Comparison of ENCODE assay signal across 9 cellular contexts in the genomic region with DNA sequence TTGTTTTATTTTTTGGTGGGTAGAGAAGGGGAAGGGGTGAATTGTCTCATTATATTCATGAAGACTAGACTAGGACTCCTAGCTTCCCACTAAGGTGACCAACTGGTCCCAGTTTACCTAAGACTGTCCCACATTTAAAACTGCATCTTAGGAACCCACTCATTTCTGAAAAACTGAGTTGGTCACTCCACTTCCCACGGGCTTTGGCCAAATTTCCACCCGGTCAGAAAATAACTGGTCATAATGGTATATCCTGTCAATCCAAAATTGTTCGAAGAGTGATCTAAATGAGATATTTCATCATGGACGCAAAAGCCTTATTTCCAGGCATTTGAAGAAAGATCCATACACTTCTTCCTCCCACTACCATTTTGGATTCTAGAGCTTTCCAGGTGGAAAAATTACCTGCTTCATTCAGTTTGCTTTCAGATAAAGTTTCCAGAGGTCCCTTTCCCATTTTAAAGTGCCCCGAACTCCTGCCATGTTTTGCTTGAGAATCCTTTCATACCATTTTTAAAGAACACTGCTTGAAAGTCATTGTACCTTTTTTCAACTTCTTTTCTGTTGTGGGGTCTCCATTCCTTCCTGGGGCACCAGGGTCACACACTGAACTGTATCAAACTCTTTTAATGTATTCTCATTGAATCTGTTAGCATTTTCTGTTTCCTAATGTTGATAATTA. TPM values are rescaled to one million over a fixed set of nuclear protein-coding genes. Genes with fewer than 3 reads are reported as not detected.
DNase-seq lines count a peak whose midpoint lies in the region; ATAC-seq, FAIRE-seq and TF ChIP-seq lines count a peak whose summit lies in the region.
"Had no signal": no experiment of that assay in that cellular context is flagged by ENCODE, and none has a peak within 500 bp of the region (broad histone marks: within the 10 kb centered on the region; RNA-seq: fewer than 3 reads in every experiment).

No MANE protein-coding gene starts in this region.

- H3K4me2 ChIP-seq in A549 = peak overlapping the region; percentile 72

- ATAC-seq in A549 (no peak), foreskin keratinocyte (no peak), pancreas (no peak)
- no peak for ATAC-seq in stimulated activated effector memory CD8-positive, alpha-beta T cell treated with anti-CD3 and anti-CD28 coated beads, Interleukin-12 subunit alpha, Interleukin-12 subunit beta, amount 100 ng/mL, for 72 hours
- no peak for ATAC-seq in stimulated activated naive CD8-positive, alpha-beta T cell treated with anti-CD3 and anti-CD28 coated beads, Interleukin-15, amount 100 ng/mL, for 72 hours

- H3K36me3 Mint-ChIP-seq in stimulated activated effector memory CD8-positive, alpha-beta T cell treated with anti-CD3 and anti-CD28 coated beads, Interleukin-12 subunit alpha, Interleukin-12 subunit beta, amount 100 ng/mL, for 72 hours = no peaks in the 10 kb centered on the region

- peak overlapping the region; percentile 91 to 94 for H3K27ac ChIP-seq in A549
- peak overlapping the region; percentile 69 for H3K27ac ChIP-seq in foreskin keratinocyte
- peak overlapping the region in 3 of 4 donors; percentile 50 to 92 (median 84) for H3K27ac ChIP-seq in pancreas

- WGBS in A549 (ENCODE audit: missing lambda C conversion rate) = 95% methylated on average over 5 of the region's 5 CpGs
- WGBS in pancreas, 2 donors = 85 to 87% methylated on average over 5 of the region's 5 CpGs

- H3K27ac Mint-ChIP-seq in stimulated activated effector memory CD8-positive, alpha-beta T cell treated with anti-CD3 and anti-CD28 coated beads, Interleukin-12 subunit alpha, Interleukin-12 subunit beta, amount 100 ng/mL, for 72 hours = no peak overlapping the region
- H3K27ac Mint-ChIP-seq in stimulated activated naive CD8-positive, alpha-beta T cell treated with anti-CD3 and anti-CD28 coated beads, Interleukin-15, amount 100 ng/mL, for 72 hours = no peak overlapping the region

- H3K27me3 ChIP-seq in NT2/D1 (ENCODE audit: insufficient read depth, insufficient read length) (peaks cover 83% of the 10 kb centered on the region), foreskin keratinocyte (no peaks in the 10 kb centered on the region), pancreas (peaks cover 0 to 4% (median 0%) of the 10 kb centered on the region in 4 donors)
- H3K27me3 ChIP-seq: BE2C had no signal

- H3K27me3 Mint-ChIP-seq in stimulated activated naive CD8-positive, alpha-beta T cell treated with anti-CD3 and anti-CD28 coated beads, Interleukin-15, amount 100 ng/mL, for 72 hours = peaks cover 85% of the 10 kb centered on the region

- no peaks in the 10 kb centered on the region for H3K36me3 ChIP-seq in NT2/D1 (ENCODE audit: insufficient read depth, insufficient read length, low read length)
- H3K36me3 ChIP-seq in pancreas = no peaks in the 10 kb centered on the region
- H3K36me3 ChIP-seq: BE2C had no signal

- no peak for FAIRE-seq in A549 (lab: Jason Lieb, UNC)
- FAIRE-seq in pancreas (lab: Jason Lieb, UNC) = no peak

- TF ChIP-seq EP300 in A549 (IDR thresholded peaks at IDR 0.05) = no peak

- POLR2A ChIA-PET in A549 (lab: Yijun Ruan, JAX) = interaction anchor here (1.0 to 5.3 kb wide), 3 partner anchors 13 to 26 kb away, joined by 5 to 63 read pairs (median 6); no protein-coding TSS in a partner anchor

- peak overlapping the region; percentile 14; the same call in 2 of the 3 replicates for H3K4me3 ChIP-seq in A549
- H3K4me3 ChIP-seq in NT2/D1 (ENCODE audit: insufficient read length, low read depth) = no peak overlapping the region
- no peak overlapping the region for H3K4me3 ChIP-seq in pancreas

- no peaks in the 10 kb centered on the region for H3K4me1 Mint-ChIP-seq in stimulated activated effector memory CD8-positive, alpha-beta T cell treated with anti-CD3 and anti-CD28 coated beads, Interleukin-12 subunit alpha, Interleukin-12 subunit beta, amount 100 ng/mL, for 72 hours
- peaks cover 14% of the 10 kb centered on the region for H3K4me1 Mint-ChIP-seq in stimulated activated naive CD8-positive, alpha-beta T cell treated with anti-CD3 and anti-CD28 coated beads, Interleukin-15, amount 100 ng/mL, for 72 hours

- H3K9me3 Mint-ChIP-seq in stimulated activated effector memory CD8-positive, alpha-beta T cell treated with anti-CD3 and anti-CD28 coated beads, Interleukin-12 subunit alpha, Interleukin-12 subunit beta, amount 100 ng/mL, for 72 hours = no peaks in the 10 kb centered on the region
- H3K9me3 Mint-ChIP-seq in stimulated activated naive CD8-positive, alpha-beta T cell treated with anti-CD3 and anti-CD28 coated beads, Interleukin-15, amount 100 ng/mL, for 72 hours = no peaks in the 10 kb centered on the region

- peak overlapping the region; percentile 57 for H3K9ac ChIP-seq in NT2/D1 (ENCODE audit: insufficient read length, low read depth)

- no peak for TF ChIP-seq POLR2A in A549 (IDR thresholded peaks at IDR 0.05; ENCODE audit: low read length)

- CTCF ChIA-PET in A549 (lab: Yijun Ruan, JAX) = interaction anchor here (1.2 to 1.7 kb wide), 3 partner anchors 31 to 131 kb away, joined by 3 to 4 read pairs (median 3); no protein-coding TSS in a partner anchor

- no peak for TF ChIP-seq CTCF in A549 (IDR thresholded peaks at IDR 0.05)
- no peak for TF ChIP-seq CTCF in foreskin keratinocyte (conservative IDR thresholded peaks at IDR 0.05)
- TF ChIP-seq CTCF in pancreas (IDR thresholded peaks at IDR 0.05) = no peak

- no peak for TF ChIP-seq RAD21 in A549 (conservative IDR thresholded peaks at IDR 0.05 in 1 of 2, IDR thresholded peaks at IDR 0.05 in 1 of 2)

- DNase-seq in A549 (ENCODE audit: low read depth in 1 of 2, low spot score in 1 of 2) = no peak
- DNase-seq in NT2/D1 (ENCODE audit: low read depth, low spot score) = no peak
- no peak for DNase-seq in foreskin keratinocyte
- no peak for DNase-seq in pancreas
- DNase-seq in stimulated activated effector memory CD8-positive, alpha-beta T cell treated with anti-CD3 and anti-CD28 coated beads, Interleukin-12 subunit alpha, Interleukin-12 subunit beta, amount 100 ng/mL, for 72 hours (ENCODE audit: low spot score in 2 of 2) = no peak
- no peak for DNase-seq in dermis blood vessel endothelial cell
- no peak for DNase-seq in activated CD4-positive, CD25-positive, alpha-beta regulatory T cell treated with anti-CD3 and anti-CD28 coated beads, Interleukin-2, amount 50 U/mL, for 72 hours
- DNase-seq in stimulated activated naive CD8-positive, alpha-beta T cell treated with anti-CD3 and anti-CD28 coated beads, Interleukin-15, amount 100 ng/mL, for 72 hours = no peak

- H3K4me3 Mint-ChIP-seq in stimulated activated effector memory CD8-positive, alpha-beta T cell treated with anti-CD3 and anti-CD28 coated beads, Interleukin-12 subunit alpha, Interleukin-12 subunit beta, amount 100 ng/mL, for 72 hours = no peak overlapping the region
- H3K4me3 Mint-ChIP-seq in stimulated activated naive CD8-positive, alpha-beta T cell treated with anti-CD3 and anti-CD28 coated beads, Interleukin-15, amount 100 ng/mL, for 72 hours = no peak overlapping the region

- H3K9me3 ChIP-seq in A549 (no peaks in the 10 kb centered on the region), NT2/D1 (ENCODE audit: insufficient read depth, low read length) (no peaks in the 10 kb centered on the region), pancreas (no peaks in the 10 kb centered on the region)
- H3K9me3 ChIP-seq: BE2C had no signal

- peaks cover 49% of the 10 kb centered on the region for H3K4me1 ChIP-seq in A549
- H3K4me1 ChIP-seq in NT2/D1 (ENCODE audit: insufficient read depth, insufficient read length) = peaks cover 21% of the 10 kb centered on the region
- peaks cover 18% of the 10 kb centered on the region for H3K4me1 ChIP-seq in foreskin keratinocyte
- peaks cover 0 to 45% (median 6%) of the 10 kb centered on the region in 3 donors for H3K4me1 ChIP-seq in pancreas

- intact Hi-C loops in pancreas (cut with DNase I) = loop anchor here in 2 of 3 donors (10.0 kb wide), 3 partner anchors 95 to 125 kb away; no protein-coding TSS in a partner anchor

TF ChIP-seq in A549, 52 proteins besides CTCF, POLR2A, EP300 and RAD21:
- TF ChIP-seq, protein P1, sequence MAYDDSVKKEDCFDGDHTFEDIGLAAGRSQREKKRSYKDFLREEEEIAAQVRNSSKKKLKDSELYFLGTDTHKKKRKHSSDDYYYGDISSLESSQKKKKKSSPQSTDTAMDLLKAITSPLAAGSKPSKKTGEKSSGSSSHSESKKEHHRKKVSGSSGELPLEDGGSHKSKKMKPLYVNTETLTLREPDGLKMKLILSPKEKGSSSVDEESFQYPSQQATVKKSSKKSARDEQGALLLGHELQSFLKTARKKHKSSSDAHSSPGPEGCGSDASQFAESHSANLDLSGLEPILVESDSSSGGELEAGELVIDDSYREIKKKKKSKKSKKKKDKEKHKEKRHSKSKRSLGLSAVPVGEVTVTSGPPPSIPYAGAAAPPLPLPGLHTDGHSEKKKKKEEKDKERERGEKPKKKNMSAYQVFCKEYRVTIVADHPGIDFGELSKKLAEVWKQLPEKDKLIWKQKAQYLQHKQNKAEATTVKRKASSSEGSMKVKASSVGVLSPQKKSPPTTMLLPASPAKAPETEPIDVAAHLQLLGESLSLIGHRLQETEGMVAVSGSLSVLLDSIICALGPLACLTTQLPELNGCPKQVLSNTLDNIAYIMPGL (CRISPR knock-in tag; IDR thresholded peaks at IDR 0.05; ENCODE audit: borderline replicate concordance) = 0 out of 2 replicates have a peak, but pooled peaks have one; percentile 48
- TF ChIP-seq CBX8 (IDR thresholded peaks at IDR 0.05) = no peak
- 0 out of 2 replicates have a peak, but pooled peaks have one; percentile 48 for TF ChIP-seq HOXA7 (CRISPR knock-in tag; IDR thresholded peaks at IDR 0.05)
TF ChIP-seq in A549: peak in this region for 2.

RNA-seq across cellular contexts. Expression of a gene that starts 21.8 kb away (rescaled TPM):
- polyA plus RNA-seq in A549 (2011; rRNA removed) (6.5 and 11.0 TPM in 2 replicates), A549 (2017; fragmentation: RNase III; extraction: RNeasy Plus Mini Kit Qiagen cat#74134 plus additional on column Dnase treatment) (3.9 to 4.0 TPM (median 3.9 TPM) in 3 replicates), foreskin keratinocyte (1.1 and 1.2 TPM in 2 replicates), pancreas (1 to 10 TPM; 2.5 to 4.5 TPM)
- polyA plus RNA-seq in A549 (2012; cell fraction: cytosol; rRNA removed) = 2.9 and 4.0 TPM in 2 replicates
- polyA plus RNA-seq in A549 (2012; cell fraction: nucleus; rRNA removed) = 4.6 and 5.1 TPM in 2 replicates
- polyA minus RNA-seq in A549 (2011; rRNA and poly(A)+ RNA removed) = 25.9 and 28.7 TPM in 2 replicates
- total RNA-seq in foreskin keratinocyte (5.9 and 8.9 TPM in 2 replicates), pancreas (10 to 100 TPM in 4 of 6 donors, 1 to 10 TPM in 2; 8.7 to 17.6 (median 10.4) TPM), dermis blood vessel endothelial cell (5.6 and 9.1 TPM in 2 replicates)
